14 cellular contexts compared by ENCODE assay signal in the genomic region with DNA sequence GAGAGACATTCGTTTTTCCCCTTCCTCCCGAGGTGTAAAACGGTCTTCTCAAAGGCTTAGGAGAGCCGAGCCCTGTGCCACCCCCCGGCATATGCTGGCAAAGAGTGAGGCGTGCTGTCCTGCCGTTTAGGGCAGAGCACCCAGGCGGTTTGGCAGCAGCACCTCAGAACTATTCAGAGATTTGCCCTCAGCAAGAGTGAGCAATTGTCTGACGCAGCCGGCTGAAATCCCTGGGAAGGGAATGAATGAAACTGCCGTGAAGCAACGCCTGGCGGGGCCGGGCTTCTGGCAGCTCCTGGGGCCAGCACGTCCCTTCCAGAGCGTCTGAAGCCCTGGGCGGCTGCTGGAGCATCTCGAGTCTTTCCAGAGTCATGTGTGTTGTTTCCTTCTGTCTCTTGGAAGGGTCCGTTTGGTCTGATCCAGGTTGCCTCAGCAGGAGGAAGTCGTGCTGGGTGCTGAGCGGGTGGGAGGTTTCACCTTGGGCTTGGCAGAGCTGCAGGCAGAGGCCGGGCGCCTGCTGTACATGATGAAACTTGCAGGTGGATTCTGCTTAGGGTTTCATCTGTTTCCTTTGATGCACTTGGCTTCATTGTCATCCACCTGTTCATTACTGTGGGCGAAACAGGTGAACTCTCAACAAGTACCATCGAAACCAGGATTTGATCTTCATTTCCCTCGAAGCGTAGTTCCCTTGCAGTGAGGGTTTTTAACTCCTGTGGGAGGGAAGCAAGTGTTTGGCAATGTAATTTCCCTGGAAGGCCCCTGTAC. TPM values are rescaled to one million over a fixed set of nuclear protein-coding genes. Genes with fewer than 3 reads are reported as not detected.
A peak's percentile ranks its signal among the peaks of the same experiment; 100 is the strongest.
DNase-seq lines count a peak whose midpoint lies in the region; ATAC-seq and TF ChIP-seq lines count a peak whose summit lies in the region.
"Had no signal": no experiment of that assay in that cellular context is flagged by ENCODE, and none has a peak within 500 bp of the region (broad histone marks: within the 10 kb centered on the region; RNA-seq: fewer than 3 reads in every experiment).

No MANE protein-coding gene starts in this region.

- intact Hi-C loops in posterior cingulate gyrus (cut with DNase I) = no loop called here

- no peak for TF ChIP-seq CTCF in epithelial cell of esophagus (IDR thresholded peaks at IDR 0.05; ENCODE audit: insufficient read depth, low read depth, low read length, missing control alignments)

- ATAC-seq in GM18873 (IDR thresholded peaks at IDR 0.05; ENCODE audit: low FRiP score, unreplicated experiment) = no peak
- ATAC-seq in GM18907 (IDR thresholded peaks at IDR 0.05; ENCODE audit: unreplicated experiment) = no peak
- ATAC-seq: lower lobe of right lung had no signal

- H3K4me3 ChIP-seq in epithelial cell of esophagus (ENCODE audit: low read length) = no peak overlapping the region
- H3K4me3 ChIP-seq: adrenal gland, lower lobe of right lung had no signal

- DNase-seq in G401 (ENCODE audit: low spot score) = peak; percentile 65
- peak; percentile 58 for DNase-seq in NCI-H2171 (lab: John Stamatoyannopoulos, UW)
- DNase-seq in epithelial cell of esophagus (ENCODE audit: low read depth) = peak; percentile 98
- DNase-seq in posterior cingulate gyrus = peak in 8 of 10 donors; percentile 29 to 92 (median 61)
- no peak for DNase-seq in activated T-cell treated with anti-CD3 and anti-CD28 coated beads for 4 hours
- DNase-seq in NCI-H1436 (lab: John Stamatoyannopoulos, UW) = no peak
- DNase-seq: activated CD4-positive, alpha-beta T cell treated with anti-CD3 and anti-CD28 coated beads, Interleukin-2, amount 50 U/mL, for 48 hours; adrenal gland; erythroblast; lower lobe of right lung had no signal

- in situ Hi-C loops in G401 (cut with HindIII; ENCODE audit: low sequenced_read_pairs) = no loop called here

RNA-seq across cellular contexts. Expression of a gene that starts 35.4 kb away (rescaled TPM):
- total RNA-seq in G401 (2014; rRNA removed; shearing (Covaris generic)) = 86.4 and 108 TPM in 2 replicates

RNA-seq across cellular contexts. Expression of a gene that starts 51.9 kb away (rescaled TPM):
- 0.03 and 0.43 TPM in 2 replicates for total RNA-seq in G401 (2014; rRNA removed; shearing (Covaris generic))

RNA-seq across cellular contexts. Expression of a gene that starts 52.6 kb away (rescaled TPM):
- total RNA-seq in G401 (2014; rRNA removed; shearing (Covaris generic)) = not detected in 2 replicates
- total RNA-seq: H1, skeletal muscle tissue had no signal

Comparison
In these comparisons a context has a peak if more than half of its experiments do, and no peak if none do; other contexts are left out.
1. DNase-seq: peak in G401 (single experiment), NCI-H2171 (single experiment), epithelial cell of esophagus (single experiment) and posterior cingulate gyrus (8 of 10); none in activated T-cell treated with anti-CD3 and anti-CD28 coated beads for 4 hours (single experiment) and NCI-H1436 (single experiment).